1 cellular context compared by ENCODE assay signal in genomic region chr10:102856758-102857424, GRCh38.
TF ChIP-seq lines count a peak whose summit lies in the region.

No MANE protein-coding gene starts in this region.

TF ChIP-seq in HEK293, 187 proteins besides CTCF, POLR2A, EP300 and RAD21 (continued from another document):
- no peak for TF ChIP-seq ZNF362 (tag by site-specific recombination; IDR thresholded peaks at IDR 0.05)
